Comparison of ENCODE assay signal across 1 cellular context in genomic region chr3:159950156-159950898, GRCh38.
TF ChIP-seq lines count a peak whose summit lies in the region.

No MANE protein-coding gene starts in this region.

TF ChIP-seq in GM12878, 131 proteins besides CTCF, POLR2A, EP300 and RAD21 (continued from another document):
- TF ChIP-seq NKRF (conservative IDR thresholded peaks at IDR 0.05) (no peak), ZNF274 (IDR thresholded peaks at IDR 0.05; ENCODE audit: insufficient read depth, insufficient read length) (no peak), MXI1 (IDR thresholded peaks at IDR 0.05; ENCODE audit: low read depth, low read length) (no peak), TCF12 (IDR thresholded peaks at IDR 0.05; ENCODE audit: low read depth, low read length) (no peak), TCF3 (IDR thresholded peaks at IDR 0.05; ENCODE audit: borderline replicate concordance, insufficient read depth, low read depth, low read length) (no peak), IRF4 (IDR thresholded peaks at IDR 0.05; ENCODE audit: low read depth, low read length) (no peak), SIN3A (IDR thresholded peaks at IDR 0.05; ENCODE audit: low read depth, low read length) (no peak), ZBTB4 (CRISPR knock-in tag; IDR thresholded peaks at IDR 0.05) (no peak), CBFB (IDR thresholded peaks at IDR 0.05; ENCODE audit: low read depth) (no peak), ZZZ3 (IDR thresholded peaks at IDR 0.05; ENCODE audit: control insufficient read depth, insufficient read length, low read depth) (no peak), NR2F1 (conservative IDR thresholded peaks at IDR 0.05) (no peak), LARP7 (IDR thresholded peaks at IDR 0.05) (no peak), HDAC2 (IDR thresholded peaks at IDR 0.05) (no peak), RELA (IDR thresholded peaks at IDR 0.05; ENCODE audit: borderline replicate concordance, partially characterized antibody) (no peak), FOXM1 (IDR thresholded peaks at IDR 0.05; ENCODE audit: low read depth, low read length) (no peak), NFYA (IDR thresholded peaks at IDR 0.05; ENCODE audit: borderline replicate concordance, low read depth, low read length) (no peak), SIX5 (IDR thresholded peaks at IDR 0.05; ENCODE audit: low read depth, low read length, severe bottlenecking) (no peak), CBX5 (IDR thresholded peaks at IDR 0.05; ENCODE audit: low read depth) (no peak), RAD51 (IDR thresholded peaks at IDR 0.05) (no peak), IKZF1 (conservative IDR thresholded peaks at IDR 0.05) (0 out of 2 replicates have a peak, but pooled peaks have one; percentile 14), NFXL1 (IDR thresholded peaks at IDR 0.05; ENCODE audit: borderline replicate concordance) (no peak), KLF5 (IDR thresholded peaks at IDR 0.05; ENCODE audit: partially characterized antibody) (no peak), JUNB (IDR thresholded peaks at IDR 0.05) (0 out of 2 replicates have a peak, but pooled peaks have one; percentile 6), MYB (IDR thresholded peaks at IDR 0.05; ENCODE audit: borderline replicate concordance, low read depth, low read length) (no peak), CREM (IDR thresholded peaks at IDR 0.05; ENCODE audit: low read depth) (no peak), HDAC6 (IDR thresholded peaks at IDR 0.05; ENCODE audit: unreplicated experiment) (no peak), RUNX3 (IDR thresholded peaks at IDR 0.05; ENCODE audit: low read length) (no peak), POU2F2 (IDR thresholded peaks at IDR 0.05; ENCODE audit: borderline replicate concordance, low read depth, low read length) (no peak), SMC3 (IDR thresholded peaks at IDR 0.05; ENCODE audit: borderline replicate concordance, low read length) (no peak), USF2 (IDR thresholded peaks at IDR 0.05; ENCODE audit: borderline replicate concordance, low read depth, low read length) (no peak), ETV6 (conservative IDR thresholded peaks at IDR 0.05 in 1 of 2, IDR thresholded peaks at IDR 0.05 in 1 of 2; ENCODE audit: borderline replicate concordance in 1 of 2, low read depth in 1 of 2) (no peak), ZNF207 (IDR thresholded peaks at IDR 0.05; ENCODE audit: borderline replicate concordance) (no peak), RCOR1 (conservative IDR thresholded peaks at IDR 0.05; ENCODE audit: low read depth, low read length) (no peak), E4F1 (IDR thresholded peaks at IDR 0.05; ENCODE audit: borderline replicate concordance, partially characterized antibody) (no peak), NFIC (IDR thresholded peaks at IDR 0.05; ENCODE audit: low read depth, low read length) (0 out of 2 replicates have a peak, but pooled peaks have one; percentile 16), SP1 (IDR thresholded peaks at IDR 0.05; ENCODE audit: low read depth, low read length) (no peak), USF1 (IDR thresholded peaks at IDR 0.05; ENCODE audit: borderline replicate concordance, extremely low read length, insufficient read depth, low read depth, low read length) (no peak), IKZF2 (IDR thresholded peaks at IDR 0.05) (peak; percentile 46 to 48), PAX8 (IDR thresholded peaks at IDR 0.05) (no peak), RFX5 (IDR thresholded peaks at IDR 0.05; ENCODE audit: low read depth, low read length) (no peak), TBL1XR1 (IDR thresholded peaks at IDR 0.05; ENCODE audit: low read depth, low read length) (no peak)
